8 cellular contexts compared by ENCODE assay signal in genomic region chr10:70458329-70459060, GRCh38. TPM values are rescaled to one million over a fixed set of nuclear protein-coding genes. Genes with fewer than 3 reads are reported as not detected.
A peak's percentile ranks its signal among the peaks of the same experiment; 100 is the strongest.
DNase-seq lines count a peak whose midpoint lies in the region.

No MANE protein-coding gene starts in this region.

- no peak overlapping the region for H3K4me3 Mint-ChIP-seq in activated T-helper 2 cell treated with anti-CD3 and anti-CD28 coated beads, Interferon-gamma antibody, Interleukin-2, Interleukin-4, amounts not matched to agents 10 μg/mL and 5 μg/mL and 100 μg/mL, durations not matched to agents 14 hours and 24 hours and 36 hours (ENCODE audit: low read depth)

- peak; percentile 91 for DNase-seq in GM03348 (ENCODE audit: low spot score)
- DNase-seq in SW480 (ENCODE audit: low spot score), result peak; percentile 78
- DNase-seq in dermis blood vessel endothelial cell, result peak; percentile 84
- DNase-seq in medulla oblongata (ENCODE audit: extremely low spot score), result peak; percentile 33
- peak; percentile 42 to 44 for DNase-seq in stimulated activated CD8-positive, alpha-beta memory T cell treated with anti-CD3 and anti-CD28 coated beads, Interleukin-15, amount 100 ng/mL, for 4 hours (ENCODE audit: low read depth in 2 of 2)
- no peak for DNase-seq in activated T-helper 2 cell treated with anti-CD3 and anti-CD28 coated beads, Interferon-gamma antibody, Interleukin-2, Interleukin-4, amounts not matched to agents 10 μg/mL and 5 μg/mL and 100 μg/mL, durations not matched to agents 14 hours and 24 hours and 36 hours (ENCODE audit: low spot score)
- no peak for DNase-seq in UCSD-AML1 (lab: John Stamatoyannopoulos, UW; ENCODE audit: unreplicated experiment)
- DNase-seq in NCI-H1092 treated with DMSO at 0.1 percent for 48 hours (lab: John Stamatoyannopoulos, UW), result no peak

- H3K36me3 Mint-ChIP-seq in activated T-helper 2 cell treated with anti-CD3 and anti-CD28 coated beads, Interferon-gamma antibody, Interleukin-2, Interleukin-4, amounts not matched to agents 10 μg/mL and 5 μg/mL and 100 μg/mL, durations not matched to agents 14 hours and 24 hours and 36 hours (ENCODE audit: low read depth), result no peaks in the 10 kb centered on the region

- H3K9me3 Mint-ChIP-seq in activated T-helper 2 cell treated with anti-CD3 and anti-CD28 coated beads, Interferon-gamma antibody, Interleukin-2, Interleukin-4, amounts not matched to agents 10 μg/mL and 5 μg/mL and 100 μg/mL, durations not matched to agents 14 hours and 24 hours and 36 hours, result no peaks in the 10 kb centered on the region

- no peak overlapping the region for H3K27ac Mint-ChIP-seq in activated T-helper 2 cell treated with anti-CD3 and anti-CD28 coated beads, Interferon-gamma antibody, Interleukin-2, Interleukin-4, amounts not matched to agents 10 μg/mL and 5 μg/mL and 100 μg/mL, durations not matched to agents 14 hours and 24 hours and 36 hours

- H3K4me1 Mint-ChIP-seq in activated T-helper 2 cell treated with anti-CD3 and anti-CD28 coated beads, Interferon-gamma antibody, Interleukin-2, Interleukin-4, amounts not matched to agents 10 μg/mL and 5 μg/mL and 100 μg/mL, durations not matched to agents 14 hours and 24 hours and 36 hours (ENCODE audit: low read depth), result no peaks in the 10 kb centered on the region

- H3K27me3 Mint-ChIP-seq in activated T-helper 2 cell treated with anti-CD3 and anti-CD28 coated beads, Interferon-gamma antibody, Interleukin-2, Interleukin-4, amounts not matched to agents 10 μg/mL and 5 μg/mL and 100 μg/mL, durations not matched to agents 14 hours and 24 hours and 36 hours (ENCODE audit: low read depth), result peaks cover 49% of the 10 kb centered on the region

- intact Hi-C loops in activated T-helper 2 cell treated with anti-CD3 and anti-CD28 coated beads, Interferon-gamma antibody, Interleukin-2, Interleukin-4, amounts not matched to agents 10 μg/mL and 5 μg/mL and 100 μg/mL, durations not matched to agents 14 hours and 24 hours and 36 hours (cut with micrococcal nuclease), result no loop called here

RNA-seq across cellular contexts. Expression of gene NODAL, which starts 17.0 kb away (rescaled TPM):
- not detected in 2 replicates for total RNA-seq in dermis blood vessel endothelial cell
- not detected in 2 replicates for total RNA-seq in activated T-helper 2 cell treated with anti-CD3 and anti-CD28 coated beads, Interferon-gamma antibody, Interleukin-2, Interleukin-4, amounts not matched to agents 10 μg/mL and 5 μg/mL and 100 μg/mL, durations not matched to agents 14 hours and 24 hours and 36 hours

RNA-seq across cellular contexts. Expression of gene PALD1, which starts 20.1 kb away (rescaled TPM):
- 248 and 276 TPM in 2 replicates for total RNA-seq in dermis blood vessel endothelial cell
- 2.1 and 2.3 TPM in 2 replicates for total RNA-seq in activated T-helper 2 cell treated with anti-CD3 and anti-CD28 coated beads, Interferon-gamma antibody, Interleukin-2, Interleukin-4, amounts not matched to agents 10 μg/mL and 5 μg/mL and 100 μg/mL, durations not matched to agents 14 hours and 24 hours and 36 hours

RNA-seq across cellular contexts. Expression of gene EIF4EBP2, which starts 54.5 kb away (rescaled TPM):
- total RNA-seq in dermis blood vessel endothelial cell, result 28.2 and 49.7 TPM in 2 replicates
- 39.5 and 40.0 TPM in 2 replicates for total RNA-seq in activated T-helper 2 cell treated with anti-CD3 and anti-CD28 coated beads, Interferon-gamma antibody, Interleukin-2, Interleukin-4, amounts not matched to agents 10 μg/mL and 5 μg/mL and 100 μg/mL, durations not matched to agents 14 hours and 24 hours and 36 hours

Comparison
In these comparisons a context has a peak if more than half of its experiments do, and no peak if none do; other contexts are left out.
1. DNase-seq: peak in GM03348 (single experiment), SW480 (single experiment), dermis blood vessel endothelial cell (single experiment), medulla oblongata (single experiment) and stimulated activated CD8-positive, alpha-beta memory T cell treated with anti-CD3 and anti-CD28 coated beads, Interleukin-15, amount 100 ng/mL, for 4 hours (2 of 2); none in activated T-helper 2 cell treated with anti-CD3 and anti-CD28 coated beads, Interferon-gamma antibody, Interleukin-2, Interleukin-4, amounts not matched to agents 10 μg/mL and 5 μg/mL and 100 μg/mL, durations not matched to agents 14 hours and 24 hours and 36 hours (single experiment), UCSD-AML1 (single experiment) and NCI-H1092 treated with DMSO at 0.1 percent for 48 hours (single experiment).
2. RNA of gene PALD1, which starts 20.1 kb away (total RNA-seq): 248 to 276 TPM in dermis blood vessel endothelial cell; 2.1 to 2.3 TPM in activated T-helper 2 cell treated with anti-CD3 and anti-CD28 coated beads, Interferon-gamma antibody, Interleukin-2, Interleukin-4, amounts not matched to agents 10 μg/mL and 5 μg/mL and 100 μg/mL, durations not matched to agents 14 hours and 24 hours and 36 hours; every median in the first group is over 10 times any median in the second.